10 cellular contexts compared by ENCODE assay signal in the genomic region with DNA sequence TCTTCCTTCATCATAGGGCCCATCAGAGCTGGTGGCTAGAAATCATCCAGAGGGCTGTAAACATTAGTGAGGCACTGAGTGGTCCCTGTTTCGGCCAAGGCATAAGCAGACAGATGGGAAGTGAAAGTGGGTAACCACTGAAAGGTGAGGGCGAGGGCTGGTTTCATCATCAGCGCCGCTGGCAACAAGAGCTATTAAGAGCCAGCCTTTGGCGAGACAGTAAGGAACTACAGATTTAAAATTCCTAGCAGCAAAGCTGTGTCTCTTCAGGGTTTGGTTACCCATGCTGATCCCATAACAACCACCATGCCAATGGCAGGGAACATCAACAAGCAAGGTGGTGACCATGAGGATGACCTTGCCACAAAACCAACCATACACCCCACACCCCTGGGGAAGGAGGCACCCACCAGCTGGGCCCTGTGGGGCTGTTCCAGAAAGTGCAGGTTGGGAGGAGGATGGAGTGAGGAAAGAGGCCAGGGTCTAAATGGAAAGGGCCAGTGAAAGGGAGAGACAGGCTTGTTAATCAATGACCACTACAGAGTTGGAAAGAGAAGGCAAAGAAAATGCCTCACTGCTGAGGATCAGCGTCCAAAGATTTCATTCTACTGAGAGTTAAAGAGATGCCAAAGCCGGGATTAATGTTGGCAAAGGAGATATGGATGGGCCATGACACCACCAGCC. TPM values are rescaled to one million over a fixed set of nuclear protein-coding genes. Genes with fewer than 3 reads are reported as not detected.
A peak's percentile ranks its signal among the peaks of the same experiment; 100 is the strongest.
DNase-seq lines count a peak whose midpoint lies in the region; ATAC-seq and TF ChIP-seq lines count a peak whose summit lies in the region.
"Had no signal": no experiment of that assay in that cellular context is flagged by ENCODE, and none has a peak within 500 bp of the region (broad histone marks: within the 10 kb centered on the region; RNA-seq: fewer than 3 reads in every experiment).

No MANE protein-coding gene starts in this region.

- no peaks in the 10 kb centered on the region for H3K9me3 ChIP-seq in transverse colon

- H3K27me3 ChIP-seq in transverse colon, result no peaks in the 10 kb centered on the region

- DNase-seq in stimulated activated CD4-positive, alpha-beta T cell treated with anti-CD3 and anti-CD28 coated beads, Interleukin-12 subunit alpha, Interleukin-12 subunit beta, amount 100 ng/mL, for 48 hours (ENCODE audit: low read depth in 2 of 3, low spot score in 1 of 3), result peak in 2 of 3 donors; percentile 28 to 42
- DNase-seq in stimulated activated CD4-positive, alpha-beta T cell treated with anti-CD3 and anti-CD28 coated beads, Interleukin-4, amount 100 ng/mL, for 24 hours, result no peak
- DNase-seq in SKM-1 (lab: John Stamatoyannopoulos, UW; ENCODE audit: unreplicated experiment) (peak; percentile 29), transverse colon (peak; percentile 18), KG1 (lab: John Stamatoyannopoulos, UW) (no peak), COLO829 (ENCODE audit: low spot score) (no peak), COLO668 (lab: John Stamatoyannopoulos, UW; ENCODE audit: unreplicated experiment) (no peak)
- DNase-seq: retina had no signal

- H3K36me3 ChIP-seq in transverse colon, result no peaks in the 10 kb centered on the region

- no peak overlapping the region for H3K4me3 ChIP-seq in transverse colon

- no peak for TF ChIP-seq CTCF in transverse colon (IDR thresholded peaks at IDR 0.05)

- ATAC-seq in HG02981 (IDR thresholded peaks at IDR 0.05; ENCODE audit: unreplicated experiment), result peak; percentile 83

- intact Hi-C loops in transverse colon (cut with DNase I; ENCODE audit: low total_unique reads), result no loop called here

- no peak for TF ChIP-seq POLR2A in transverse colon (IDR thresholded peaks at IDR 0.05)

- H3K4me1 ChIP-seq in transverse colon, result peaks cover 0 to 34% (median 3%) of the 10 kb centered on the region in 4 donors

- in situ Hi-C loops in transverse colon (cut with MboI; ENCODE audit: low pct_ligation_motif_present in 1 of 4, low pct_unique_long_range_greater_than_20kb in 1 of 4, low sequenced_read_pairs in 3 of 4), result no loop called here

- H3K27ac ChIP-seq in transverse colon, result no peak overlapping the region
- H3K27ac ChIP-seq: C4-2B had no signal

- TF ChIP-seq EP300 in transverse colon (IDR thresholded peaks at IDR 0.05; ENCODE audit: low read depth), result no peak

- 65 to 77% methylated on average over 7 of the region's 7 CpGs for whole genome bisulfite sequencing in transverse colon (ENCODE audit: low coverage in 1 of 2), 2 donors

RNA-seq across cellular contexts. Expression of gene SLC20A1, which starts 9.0 kb away (rescaled TPM):
- 100 to 1,000 TPM in 3 of 4 donors, 1 to 10 TPM in 1; 9.4 to 173 (median 148) TPM for total RNA-seq in transverse colon

RNA-seq across cellular contexts. Expression of gene CHCHD5, which starts 52.3 kb away (rescaled TPM):
- 10 to 100 TPM; 11.1 to 23.0 (median 17.1) TPM for total RNA-seq in transverse colon

Comparison
In these comparisons a context has a peak if more than half of its experiments do, and no peak if none do; other contexts are left out.
1. DNase-seq: peak in stimulated activated CD4-positive, alpha-beta T cell treated with anti-CD3 and anti-CD28 coated beads, Interleukin-12 subunit alpha, Interleukin-12 subunit beta, amount 100 ng/mL, for 48 hours (2 of 3), SKM-1 (single experiment) and transverse colon (single experiment); none in stimulated activated CD4-positive, alpha-beta T cell treated with anti-CD3 and anti-CD28 coated beads, Interleukin-4, amount 100 ng/mL, for 24 hours (single experiment), KG1 (single experiment), COLO829 (single experiment) and COLO668 (single experiment).